In the genomic region with DNA sequence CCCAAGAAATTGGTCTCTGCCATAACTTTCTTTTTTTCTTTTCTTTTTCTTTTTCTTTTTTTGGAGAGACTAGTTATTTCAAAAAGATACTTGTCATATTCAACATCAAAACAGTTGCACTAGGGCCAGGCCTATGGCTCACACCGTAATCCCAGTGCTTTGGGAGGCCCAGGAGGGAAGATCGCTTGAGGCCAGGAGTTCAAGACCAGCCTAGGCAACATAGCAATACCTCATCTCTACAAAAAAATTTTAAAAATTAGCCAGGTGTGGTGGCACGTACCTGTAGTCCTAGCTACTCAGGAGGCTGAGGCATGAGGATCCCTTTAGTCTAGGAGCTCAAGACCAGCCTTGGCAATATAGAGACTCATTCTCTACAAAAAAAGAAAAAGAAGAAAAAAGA, we compare ENCODE assay signal across 4 cellular contexts.
"Had no signal": no experiment of that assay in that cellular context is flagged by ENCODE, and none has a peak within 500 bp of the region (broad histone marks: within the 10 kb centered on the region; RNA-seq: fewer than 3 reads in every experiment).

No MANE protein-coding gene starts in this region.

- DNase-seq: IMR-90, KBM-7 had no signal

- H3K4me3 ChIP-seq: K562 had no signal

- H3K27ac ChIP-seq: HL-60 had no signal
